1 cellular context compared by ENCODE assay signal in genomic region chr5:108642170-108642906, GRCh38.
A peak's percentile ranks its signal among the peaks of the same experiment; 100 is the strongest.
TF ChIP-seq lines count a peak whose summit lies in the region.

No MANE protein-coding gene starts in this region.

TF ChIP-seq in K562, 482 proteins besides CTCF, POLR2A, EP300 and RAD21 (continued from another document and continues in another):
- TF ChIP-seq PRDM10 (IDR thresholded peaks at IDR 0.05; ENCODE audit: partially characterized antibody) = peak; percentile 12
- 0 out of 2 replicates have a peak, but pooled peaks have one; percentile 45 for TF ChIP-seq HDAC2 (IDR thresholded peaks at IDR 0.05)
- peak; percentile 87 for TF ChIP-seq DPF2 (IDR thresholded peaks at IDR 0.05)
- TF ChIP-seq EHMT2 (IDR thresholded peaks at IDR 0.05) = peak; percentile 81
- TF ChIP-seq ZMIZ1 (IDR thresholded peaks at IDR 0.05; ENCODE audit: low read depth in 2 of 2, low read length in 2 of 2) = no peak
- peak; percentile 62 for TF ChIP-seq NFE2 (IDR thresholded peaks at IDR 0.05; ENCODE audit: low read depth)
- TF ChIP-seq SMARCE1 (IDR thresholded peaks at IDR 0.05) = peak; percentile 58; the same call in 1 of the 2 replicates
- TF ChIP-seq ZNF316 (IDR thresholded peaks at IDR 0.05) = 0 out of 2 replicates have a peak, but pooled peaks have one; percentile 10
- TF ChIP-seq CBX2 (IDR thresholded peaks at IDR 0.05; ENCODE audit: insufficient read depth, low read length, poor library complexity, severe bottlenecking) = no peak
- TF ChIP-seq JUND (IDR thresholded peaks at IDR 0.05; ENCODE audit: borderline replicate concordance, low read depth, low read length) = peak; percentile 51; the same call in 1 of the 2 replicates
- TF ChIP-seq JUND (tag; IDR thresholded peaks at IDR 0.05; ENCODE audit: borderline replicate concordance, low read depth, low read length) = peak; percentile 60; the same call in 1 of the 3 replicates
- peak in 1 of 2 experiments; percentile 66; a peak in 2 of 4 replicates for TF ChIP-seq MAZ (CRISPR knock-in tag; conservative IDR thresholded peaks at IDR 0.05 in 1 of 2, IDR thresholded peaks at IDR 0.05 in 1 of 2)
- peak; percentile 76 for TF ChIP-seq MEIS2 (IDR thresholded peaks at IDR 0.05; ENCODE audit: partially characterized antibody)
- TF ChIP-seq NFIC (IDR thresholded peaks at IDR 0.05) = peak; percentile 56
- TF ChIP-seq NR2C1 (IDR thresholded peaks at IDR 0.05) = no peak
- TF ChIP-seq NR2C1 (tag; IDR thresholded peaks at IDR 0.05) = no peak
- TF ChIP-seq VEZF1 (CRISPR knock-in tag; IDR thresholded peaks at IDR 0.05) = peak; percentile 29; the same call in 1 of the 2 replicates
- no peak for TF ChIP-seq GTF2E2 (tag; IDR thresholded peaks at IDR 0.05)
- 0 out of 2 replicates have a peak, but pooled peaks have one; percentile 37 for TF ChIP-seq SOX6 (IDR thresholded peaks at IDR 0.05)
- no peak for TF ChIP-seq KAT2B (IDR thresholded peaks at IDR 0.05; ENCODE audit: low read depth, low read length)
- no peak for TF ChIP-seq PHTF2 (CRISPR knock-in tag; IDR thresholded peaks at IDR 0.05)
- TF ChIP-seq MCM3 (IDR thresholded peaks at IDR 0.05) = no peak
- TF ChIP-seq ZBTB7A (IDR thresholded peaks at IDR 0.05; ENCODE audit: borderline replicate concordance, control insufficient read depth, low read depth, low read length) = no peak
- TF ChIP-seq SIN3B (IDR thresholded peaks at IDR 0.05; ENCODE audit: low read depth) = no peak
- TF ChIP-seq ATF7 (IDR thresholded peaks at IDR 0.05) = peak; percentile 48; the same call in 1 of the 2 replicates
- peak in 1 of 2 experiments; percentile 46; a peak in 1 of 4 replicates for TF ChIP-seq RCOR1 (IDR thresholded peaks at IDR 0.05; ENCODE audit: borderline replicate concordance in 1 of 2, low read depth in 2 of 2, low read length in 2 of 2)
- peak; percentile 70 for TF ChIP-seq ARID1B (IDR thresholded peaks at IDR 0.05)
- no peak for TF ChIP-seq ZBTB17 (CRISPR knock-in tag; IDR thresholded peaks at IDR 0.05)
- no peak for TF ChIP-seq ELK1 (CRISPR knock-in tag; IDR thresholded peaks at IDR 0.05)
- no peak for TF ChIP-seq MEF2D (tag; conservative IDR thresholded peaks at IDR 0.05; ENCODE audit: low read depth)
- no peak for TF ChIP-seq KDM2B (CRISPR knock-in tag; IDR thresholded peaks at IDR 0.05)
- TF ChIP-seq ARNT (IDR thresholded peaks at IDR 0.05) = peak in 1 of 2 experiments; percentile 83; a peak in 2 of 4 replicates
- peak; percentile 19; the same call in 1 of the 2 replicates for TF ChIP-seq RNF2 (IDR thresholded peaks at IDR 0.05)
- TF ChIP-seq SMC3 (conservative IDR thresholded peaks at IDR 0.05; ENCODE audit: insufficient read depth, low read depth, low read length) = peak; percentile 87
- TF ChIP-seq ZNF449 (CRISPR knock-in tag; IDR thresholded peaks at IDR 0.05) = no peak
- TF ChIP-seq NONO (IDR thresholded peaks at IDR 0.05; ENCODE audit: low read depth in 2 of 2, low read length in 1 of 2) = no peak
- peak; percentile 43; the same call in 1 of the 2 replicates for TF ChIP-seq SMARCA4 (IDR thresholded peaks at IDR 0.05)
- peak in 1 of 2 experiments; percentile 87 for TF ChIP-seq AFF1 (IDR thresholded peaks at IDR 0.05; ENCODE audit: low read depth in 1 of 2, partially characterized antibody in 2 of 2)
- no peak for TF ChIP-seq ZNF589 (CRISPR knock-in tag; IDR thresholded peaks at IDR 0.05; ENCODE audit: low read depth)
- no peak for TF ChIP-seq ZNF146 (CRISPR knock-in tag; IDR thresholded peaks at IDR 0.05; ENCODE audit: unreplicated experiment)
- no peak for TF ChIP-seq GATAD2A (IDR thresholded peaks at IDR 0.05)
- TF ChIP-seq CTBP1 (IDR thresholded peaks at IDR 0.05; ENCODE audit: borderline replicate concordance) = peak; percentile 75; the same call in 1 of the 2 replicates
- peak; percentile 78 for TF ChIP-seq FOSL1 (tag; conservative IDR thresholded peaks at IDR 0.05)
- no peak for TF ChIP-seq ZNF280A (IDR thresholded peaks at IDR 0.05; ENCODE audit: low read depth, partially characterized antibody)
- TF ChIP-seq JUNB (CRISPR knock-in tag; conservative IDR thresholded peaks at IDR 0.05) = no peak
- TF ChIP-seq KLF16 (IDR thresholded peaks at IDR 0.05) = peak; percentile 49; the same call in 1 of the 2 replicates
- peak; percentile 86 for TF ChIP-seq STAG1 (CRISPR knock-in tag; IDR thresholded peaks at IDR 0.05; ENCODE audit: borderline replicate concordance)
- TF ChIP-seq PML (IDR thresholded peaks at IDR 0.05; ENCODE audit: low read length) = no peak
- no peak for TF ChIP-seq ZNF717 (CRISPR knock-in tag; IDR thresholded peaks at IDR 0.05)
- peak; percentile 33; the same call in 1 of the 2 replicates for TF ChIP-seq MTA1 (IDR thresholded peaks at IDR 0.05; ENCODE audit: borderline replicate concordance)
